In genomic region chr9:132986114-132986513, GRCh38 we compare ENCODE assay signal across 26 cellular contexts. TPM values are rescaled to one million over a fixed set of nuclear protein-coding genes. Genes with fewer than 3 reads are reported as not detected.
"Had no signal": no experiment of that assay in that cellular context is flagged by ENCODE, and none has a peak within 500 bp of the region (broad histone marks: within the 10 kb centered on the region; RNA-seq: fewer than 3 reads in every experiment).

No MANE protein-coding gene starts in this region.

- H3K9me3 Mint-ChIP-seq: activated CD4-positive, alpha-beta T cell treated with anti-CD3 and anti-CD28 coated beads, Interleukin-2, amount 10 ng/mL, durations not matched to agents 24 days and 14 days; stimulated activated naive CD8-positive, alpha-beta T cell treated with anti-CD3 and anti-CD28 coated beads, Interleukin-15, Interleukin-2, amounts not matched to agents 100 ng/mL and 50 ng/mL, for 24 hours had no signal

- ATAC-seq: activated CD4-positive, CD25-positive, alpha-beta regulatory T cell treated with anti-CD3 and anti-CD28 coated beads, Interleukin-2, amount 50 U/mL, for 24 hours; activated T-cell treated with anti-CD3 and anti-CD28 coated beads, Interleukin-2, amount 50 U/mL, for 72 hours; upper lobe of right lung had no signal

- H3K36me3 Mint-ChIP-seq: activated naive CD4-positive, alpha-beta T cell treated with anti-CD3 and anti-CD28 coated beads, Interleukin-2, amount 10 ng/mL, durations not matched to agents 7 days and 5 days had no signal

- H3K4me1 Mint-ChIP-seq: activated CD4-positive, alpha-beta memory T cell treated with anti-CD3 and anti-CD28 coated beads, Interleukin-2, amount 10 ng/mL, durations not matched to agents 7 days and 5 days; activated CD4-positive, alpha-beta T cell treated with anti-CD3 and anti-CD28 coated beads, Interleukin-2, amount 10 ng/mL, durations not matched to agents 24 days and 14 days; activated naive CD4-positive, alpha-beta T cell treated with anti-CD3 and anti-CD28 coated beads, Interleukin-2, amount 10 ng/mL, durations not matched to agents 7 days and 5 days had no signal

- H3K4me1 ChIP-seq: foreskin keratinocyte, thyroid gland, upper lobe of right lung had no signal

- H3K27me3 ChIP-seq: thyroid gland had no signal

- H3K4me3 Mint-ChIP-seq: activated CD4-positive, alpha-beta memory T cell treated with anti-CD3 and anti-CD28 coated beads, Interleukin-2, amount 10 ng/mL, durations not matched to agents 7 days and 5 days; activated CD4-positive, alpha-beta T cell treated with anti-CD3 and anti-CD28 coated beads, Interleukin-2, amount 10 ng/mL, durations not matched to agents 24 days and 14 days; activated naive CD4-positive, alpha-beta T cell treated with anti-CD3 and anti-CD28 coated beads, Interleukin-2, amount 10 ng/mL, durations not matched to agents 7 days and 5 days; activated T-cell treated with anti-CD3 and anti-CD28 coated beads, Interleukin-2, amount 50 U/mL, for 72 hours; stimulated activated naive CD8-positive, alpha-beta T cell treated with anti-CD3 and anti-CD28 coated beads, Interleukin-15, Interleukin-2, amounts not matched to agents 100 ng/mL and 50 ng/mL, for 24 hours; T-helper 2 cell treated with Interferon-gamma antibody and Interleukin-4, amounts not matched to agents 5 μg/mL and 100 μg/mL, for 36 hours had no signal

- H3K36me3 ChIP-seq: cardiac muscle cell, thyroid gland, upper lobe of right lung had no signal

- DNase-seq: activated CD4-positive, alpha-beta memory T cell treated with anti-CD3 and anti-CD28 coated beads, Interleukin-2, amount 10 ng/mL, durations not matched to agents 7 days and 5 days; activated CD4-positive, alpha-beta T cell treated with anti-CD3 and anti-CD28 coated beads, Interleukin-2, amount 10 ng/mL, durations not matched to agents 24 days and 14 days; activated effector memory CD4-positive, alpha-beta T cell treated with Interleukin-2 at 50 U/mL for 16 hours; activated naive CD4-positive, alpha-beta T cell treated with anti-CD3 and anti-CD28 coated beads, Interleukin-2, amount 10 ng/mL, durations not matched to agents 7 days and 5 days; activated T-cell treated with anti-CD3 and anti-CD28 coated beads, Interleukin-2, amount 50 U/mL, for 72 hours; hippocampal formation; kidney glomerular epithelial cell; mesenchymal stem cell; nucleus accumbens; stimulated activated CD4-positive, alpha-beta T cell treated with anti-CD3 and anti-CD28 coated beads, Interleukin-1b, Interleukin-23, amount 100 ng/mL, for 48 hours; substantia nigra; thyroid gland; upper lobe of right lung had no signal

- H3K27ac Mint-ChIP-seq: activated CD4-positive, alpha-beta memory T cell treated with anti-CD3 and anti-CD28 coated beads, Interleukin-2, amount 10 ng/mL, durations not matched to agents 7 days and 5 days; activated CD4-positive, alpha-beta T cell treated with anti-CD3 and anti-CD28 coated beads, Interleukin-2, amount 10 ng/mL, durations not matched to agents 24 days and 14 days; activated T-cell treated with anti-CD3 and anti-CD28 coated beads, Interleukin-2, amount 50 U/mL, for 72 hours; stimulated activated naive CD8-positive, alpha-beta T cell treated with anti-CD3 and anti-CD28 coated beads, Interleukin-15, Interleukin-2, amounts not matched to agents 100 ng/mL and 50 ng/mL, for 24 hours; T-helper 2 cell treated with Interferon-gamma antibody and Interleukin-4, amounts not matched to agents 5 μg/mL and 100 μg/mL, for 36 hours had no signal

- H3K27ac ChIP-seq: cardiac muscle cell, foreskin keratinocyte, skin epidermis, thyroid gland, upper lobe of right lung, VCaP had no signal

- H3K4me3 ChIP-seq: cardiac muscle cell, skin epidermis, thyroid gland, upper lobe of right lung had no signal

- H3K9me3 ChIP-seq: thyroid gland, upper lobe of right lung had no signal

RNA-seq across cellular contexts. Expression of gene GFI1B, which starts 7.6 kb away (rescaled TPM):
- total RNA-seq: activated CD4-positive, alpha-beta memory T cell treated with anti-CD3 and anti-CD28 coated beads, Interleukin-2, amount 10 ng/mL, durations not matched to agents 7 days and 5 days; activated CD4-positive, alpha-beta T cell treated with anti-CD3 and anti-CD28 coated beads, Interleukin-2, amount 10 ng/mL, durations not matched to agents 24 days and 14 days; chondrocyte; epithelial cell of proximal tubule; foreskin keratinocyte; glomerular endothelial cell; myocyte; posterior vena cava had no signal
- polyA plus RNA-seq: cardiac muscle cell, foreskin keratinocyte, neural cell had no signal
